ENCODE assay signal across 11 cellular contexts in genomic region chr6:33414592-33415271, GRCh38. TPM values are rescaled to one million over a fixed set of nuclear protein-coding genes. Genes with fewer than 3 reads are reported as not detected.
A peak's percentile ranks its signal among the peaks of the same experiment; 100 is the strongest.
DNase-seq lines count a peak whose midpoint lies in the region; ATAC-seq and TF ChIP-seq lines count a peak whose summit lies in the region.
"Had no signal": no experiment of that assay in that cellular context is flagged by ENCODE, and none has a peak within 500 bp of the region (broad histone marks: within the 10 kb centered on the region; RNA-seq: fewer than 3 reads in every experiment).

No MANE protein-coding gene starts in this region.

- H3K4me1 ChIP-seq in tibial nerve: peaks cover 0 to 74% (median 32%) of the 10 kb centered on the region in 4 donors

- POLR2A ChIA-PET in activated CD4-positive, alpha-beta T cell treated with anti-CD3 and anti-CD28 coated beads for 36 hours (lab: Charles Lee): no interaction called here

- DNase-seq in activated CD4-positive, alpha-beta T cell treated with anti-CD3 and anti-CD28 coated beads for 36 hours: peak; percentile 52
- no peak for DNase-seq in activated CD4-positive, alpha-beta T cell treated with anti-CD3 and anti-CD28 coated beads, Interleukin-2, amount 50 U/mL, for 4 hours
- DNase-seq in NAMALWA (ENCODE audit: low spot score) (peak; percentile 81), choroid plexus epithelial cell (ENCODE audit: low read depth) (no peak), retinal pigment epithelial cell (ENCODE audit: low read depth) (no peak), NCI-H2196 (lab: John Stamatoyannopoulos, UW; ENCODE audit: unreplicated experiment) (no peak), tibial nerve (ENCODE audit: low spot score in 2 of 2) (no peak), HuH-7 (ENCODE audit: low spot score) (no peak)
- DNase-seq: activated CD8-positive, alpha-beta memory T cell treated with anti-CD3 and anti-CD28 coated beads, Interleukin-2, amount 50 U/mL, for 4 hours; NCI-H510A; transverse colon had no signal

- H3K4me3 ChIP-seq in choroid plexus epithelial cell (ENCODE audit: low read depth, low read length): no peak overlapping the region
- no peak overlapping the region for H3K4me3 ChIP-seq in retinal pigment epithelial cell (ENCODE audit: low read length)
- no peak overlapping the region for H3K4me3 ChIP-seq in tibial nerve
- H3K4me3 ChIP-seq: transverse colon had no signal

- no peaks in the 10 kb centered on the region for H3K9me3 Mint-ChIP-seq in activated CD4-positive, alpha-beta T cell treated with anti-CD3 and anti-CD28 coated beads for 36 hours (ENCODE audit: low read depth)

- no peaks in the 10 kb centered on the region for H3K9me3 ChIP-seq in tibial nerve
- H3K9me3 ChIP-seq: transverse colon had no signal

- H3K4me3 Mint-ChIP-seq in activated CD4-positive, alpha-beta T cell treated with anti-CD3 and anti-CD28 coated beads for 36 hours: no peak overlapping the region

- intact Hi-C loops in activated CD4-positive, alpha-beta T cell treated with anti-CD3 and anti-CD28 coated beads for 36 hours (cut with DNase I, micrococcal nuclease): loop anchor here (5.0 to 10.0 kb wide), 5 partner anchors 210 to 1220 kb away; partner anchors contain the start of genes PSMB9 (in 2 of the 2), TAP1 (in 2 of the 2), GPSM3 (in 1 of the 2) and HMGA1 (in 1 of the 2)

- H3K27me3 ChIP-seq in tibial nerve: no peaks in the 10 kb centered on the region
- H3K27me3 ChIP-seq: transverse colon had no signal

- H3K27me3 Mint-ChIP-seq in activated CD4-positive, alpha-beta T cell treated with anti-CD3 and anti-CD28 coated beads for 36 hours: no peaks in the 10 kb centered on the region

- TF ChIP-seq CTCF in choroid plexus epithelial cell (conservative IDR thresholded peaks at IDR 0.05; ENCODE audit: low read depth, low read length) (peak; percentile 67), retinal pigment epithelial cell (conservative IDR thresholded peaks at IDR 0.05; ENCODE audit: low read depth, low read length) (peak; percentile 59), tibial nerve (IDR thresholded peaks at IDR 0.05) (peak in 1 of 5 experiments; percentile 13)

- peak overlapping the region; percentile 66 for H3K27ac Mint-ChIP-seq in activated CD4-positive, alpha-beta T cell treated with anti-CD3 and anti-CD28 coated beads for 36 hours

- no peak for TF ChIP-seq EP300 in tibial nerve (IDR thresholded peaks at IDR 0.05)

- no peak for TF ChIP-seq POLR2A in tibial nerve (IDR thresholded peaks at IDR 0.05)

- H3K27ac ChIP-seq in tibial nerve: peak overlapping the region in 1 of 4 donors; percentile 50

- no peak for ATAC-seq in activated CD4-positive, alpha-beta T cell treated with anti-CD3 and anti-CD28 coated beads for 36 hours

- peaks cover 0 to 44% (median 16%) of the 10 kb centered on the region in 3 donors for H3K36me3 ChIP-seq in tibial nerve

- CTCF ChIA-PET in activated CD4-positive, alpha-beta T cell treated with anti-CD3 and anti-CD28 coated beads for 36 hours (lab: Charles Lee): interaction anchor here (0.7 to 1.7 kb wide), 3 partner anchors 12 to 125 kb away, joined by 4 to 6 read pairs (median 5); no protein-coding TSS in a partner anchor

- 65 to 67% methylated on average over 12 of the region's 12 CpGs for WGBS in tibial nerve, 2 donors

- peaks cover 39% of the 10 kb centered on the region for H3K36me3 Mint-ChIP-seq in activated CD4-positive, alpha-beta T cell treated with anti-CD3 and anti-CD28 coated beads for 36 hours (ENCODE audit: low read depth)

- peaks cover 57% of the 10 kb centered on the region for H3K4me1 Mint-ChIP-seq in activated CD4-positive, alpha-beta T cell treated with anti-CD3 and anti-CD28 coated beads for 36 hours

RNA-seq across cellular contexts. Expression of gene CUTA, which starts 3.2 kb away (rescaled TPM):
- 100 to 1,000 TPM; 154 to 188 TPM for total RNA-seq in activated CD4-positive, alpha-beta T cell treated with anti-CD3 and anti-CD28 coated beads for 36 hours
- total RNA-seq in tibial nerve: 100 to 1,000 TPM; 110 to 161 (median 154) TPM

RNA-seq across cellular contexts. Expression of gene PHF1, which starts 3.9 kb away (rescaled TPM):
- 10 to 100 TPM; 24.9 to 28.2 TPM for total RNA-seq in activated CD4-positive, alpha-beta T cell treated with anti-CD3 and anti-CD28 coated beads for 36 hours
- total RNA-seq in tibial nerve: 100 to 1,000 TPM in 1 of 4 donors, 10 to 100 TPM in 3; 63.3 to 101 (median 83.3) TPM

RNA-seq across cellular contexts. Expression of gene SYNGAP1, which starts 5.1 kb away (rescaled TPM):
- total RNA-seq in activated CD4-positive, alpha-beta T cell treated with anti-CD3 and anti-CD28 coated beads for 36 hours: 10 to 100 TPM; 43.6 to 45.6 TPM
- total RNA-seq in tibial nerve: 10 to 100 TPM; 13.0 to 29.7 (median 19.2) TPM

RNA-seq across cellular contexts. Expression of gene KIFC1, which starts 23.1 kb away (rescaled TPM):
- 10 to 100 TPM; 86.0 to 89.3 TPM for total RNA-seq in activated CD4-positive, alpha-beta T cell treated with anti-CD3 and anti-CD28 coated beads for 36 hours
- total RNA-seq in tibial nerve: 1 to 10 TPM in 3 of 4 donors, under 1 TPM in 1; 0.42 to 3.6 (median 2.1) TPM

RNA-seq across cellular contexts. Expression of gene ZBTB9, which starts 39.6 kb away (rescaled TPM):
- 1 to 10 TPM; 9.3 to 9.5 TPM for total RNA-seq in activated CD4-positive, alpha-beta T cell treated with anti-CD3 and anti-CD28 coated beads for 36 hours
- total RNA-seq in tibial nerve: 1 to 10 TPM; 3.1 to 3.7 (median 3.4) TPM

Comparison
In these comparisons a context has a peak if more than half of its experiments do, and no peak if none do; other contexts are left out.
1. DNase-seq: peak in activated CD4-positive, alpha-beta T cell treated with anti-CD3 and anti-CD28 coated beads for 36 hours (single experiment) and NAMALWA (single experiment); none in activated CD4-positive, alpha-beta T cell treated with anti-CD3 and anti-CD28 coated beads, Interleukin-2, amount 50 U/mL, for 4 hours (0 of 2), choroid plexus epithelial cell (single experiment), retinal pigment epithelial cell (single experiment), NCI-H2196 (single experiment), tibial nerve (0 of 2) and HuH-7 (single experiment).